In genomic region chr11:71448257-71449161, GRCh38 we compare ENCODE assay signal across 8 cellular contexts. TPM values are rescaled to one million over a fixed set of nuclear protein-coding genes. Genes with fewer than 3 reads are reported as not detected.
DNase-seq lines count a peak whose midpoint lies in the region; ATAC-seq and TF ChIP-seq lines count a peak whose summit lies in the region.

A gene with protein sequence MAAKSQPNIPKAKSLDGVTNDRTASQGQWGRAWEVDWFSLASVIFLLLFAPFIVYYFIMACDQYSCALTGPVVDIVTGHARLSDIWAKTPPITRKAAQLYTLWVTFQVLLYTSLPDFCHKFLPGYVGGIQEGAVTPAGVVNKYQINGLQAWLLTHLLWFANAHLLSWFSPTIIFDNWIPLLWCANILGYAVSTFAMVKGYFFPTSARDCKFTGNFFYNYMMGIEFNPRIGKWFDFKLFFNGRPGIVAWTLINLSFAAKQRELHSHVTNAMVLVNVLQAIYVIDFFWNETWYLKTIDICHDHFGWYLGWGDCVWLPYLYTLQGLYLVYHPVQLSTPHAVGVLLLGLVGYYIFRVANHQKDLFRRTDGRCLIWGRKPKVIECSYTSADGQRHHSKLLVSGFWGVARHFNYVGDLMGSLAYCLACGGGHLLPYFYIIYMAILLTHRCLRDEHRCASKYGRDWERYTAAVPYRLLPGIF (minus strand): TSS chr11:71448393. CDS start chr11:71444952, 3,441 bp downstream.

- peak within 1 kb of the TSS; percentile 58 to 61 for H3K4me3 ChIP-seq in testis

- peak within 1 kb of the TSS; percentile 90 to 94 for H3K27ac Mint-ChIP-seq in activated naive CD4-positive, alpha-beta T cell treated with anti-CD3 and anti-CD28 coated beads, Interleukin-2, amount 50 U/mL, for 72 hours

- ATAC-seq in HG02623 (IDR thresholded peaks at IDR 0.05; ENCODE audit: unreplicated experiment) (peak; percentile 83), omental fat pad (ENCODE audit: low FRiP score) (peak; percentile 88)
- peak; percentile 88 to 89 for ATAC-seq in activated naive CD4-positive, alpha-beta T cell treated with anti-CD3 and anti-CD28 coated beads, Interleukin-2, amount 50 U/mL, for 72 hours

- 1% methylated on average over 12 to 73 of the region's 78 CpGs for WGBS in testis, 2 donors

- H3K9me3 Mint-ChIP-seq in activated naive CD4-positive, alpha-beta T cell treated with anti-CD3 and anti-CD28 coated beads, Interleukin-2, amount 50 U/mL, for 72 hours = no peaks in the 10 kb centered on the region

- TF ChIP-seq POLR2A in testis (IDR thresholded peaks at IDR 0.05) = no peak

- no peaks in the 10 kb centered on the region for H3K9me3 ChIP-seq in testis

- H3K27me3 ChIP-seq in testis = no peaks in the 10 kb centered on the region

- intact Hi-C loops in testis (cut with DNase I; ENCODE audit: low total_unique reads) = no loop called here

- DNase-seq in GM10266 (ENCODE audit: extremely low spot score) = peak; percentile 99
- peak; percentile 96 for DNase-seq in NCI-H1105 (lab: John Stamatoyannopoulos, UW)
- peak; percentile 71 for DNase-seq in SKM-1 (lab: John Stamatoyannopoulos, UW; ENCODE audit: unreplicated experiment)
- peak; percentile 96 to 98 for DNase-seq in activated naive CD4-positive, alpha-beta T cell treated with anti-CD3 and anti-CD28 coated beads, Interleukin-2, amount 50 U/mL, for 72 hours (ENCODE audit: low spot score in 2 of 2)
- DNase-seq in glomerular endothelial cell (ENCODE audit: extremely low read depth, low read depth, low spot score) = peak; percentile 31
- peak; percentile 81 for DNase-seq in omental fat pad (ENCODE audit: low spot score)
- peak; percentile 97 for DNase-seq in testis

- TF ChIP-seq CTCF in GM10266 (IDR thresholded peaks at IDR 0.05; ENCODE audit: control insufficient read depth, insufficient read depth, low read depth, missing control alignments) (no peak), omental fat pad (IDR thresholded peaks at IDR 0.05) (no peak), testis (IDR thresholded peaks at IDR 0.05) (no peak)

- no peaks in the 10 kb centered on the region for H3K36me3 ChIP-seq in testis (ENCODE audit: low read depth, missing control alignments)

- H3K4me1 ChIP-seq in testis = peaks cover 15% of the 10 kb centered on the region

- peaks cover 36 to 43% of the 10 kb centered on the region in 2 donors for H3K36me3 Mint-ChIP-seq in activated naive CD4-positive, alpha-beta T cell treated with anti-CD3 and anti-CD28 coated beads, Interleukin-2, amount 50 U/mL, for 72 hours

- H3K27ac ChIP-seq in testis = peak within 1 kb of the TSS; percentile 71 to 86

RNA-seq across cellular contexts. Expression of the gene that starts here (rescaled TPM):
- 10 to 100 TPM; 41.4 to 54.1 TPM for total RNA-seq in activated naive CD4-positive, alpha-beta T cell treated with anti-CD3 and anti-CD28 coated beads, Interleukin-2, amount 50 U/mL, for 72 hours
- total RNA-seq in glomerular endothelial cell = 58.3 and 60.1 TPM in 2 replicates
- total RNA-seq in omental fat pad = 10 to 100 TPM; 12.9 to 76.5 (median 37.4) TPM
- 100 to 1,000 TPM in 1 of 2 donors, 10 to 100 TPM in 1; 54.2 to 101 TPM for total RNA-seq in testis
- polyA plus RNA-seq in testis (ENCODE audit: insufficient read depth, low read depth, low replicate concordance) = 65.3 TPM

Comparison
In these comparisons a context has a peak if more than half of its experiments do, and no peak if none do; other contexts are left out.
1. Peak in every context shown above with its lines: DNase-seq, ATAC-seq, H3K4me3 ChIP-seq and H3K27ac ChIP-seq.
2. DNase-seq: peak in every context shown above with its lines; median percentile 99 in GM10266; 97 in activated naive CD4-positive, alpha-beta T cell treated with anti-CD3 and anti-CD28 coated beads, Interleukin-2, amount 50 U/mL, for 72 hours; 97 in testis; 96 in NCI-H1105; 81 in omental fat pad; 71 in SKM-1; 31 in glomerular endothelial cell.